2 cellular contexts compared by ENCODE assay signal in genomic region chr19:43078311-43078710, GRCh38.
A peak's percentile ranks its signal among the peaks of the same experiment; 100 is the strongest.
TF ChIP-seq lines count a peak whose summit lies in the region.

No MANE protein-coding gene starts in this region.

TF ChIP-seq in SK-N-SH, 30 proteins besides CTCF, POLR2A, EP300 and RAD21 (continued from another document):
- TF ChIP-seq USF2 (IDR thresholded peaks at IDR 0.05; ENCODE audit: borderline replicate concordance, low read depth, low read length) (no peak), FOSL2 (IDR thresholded peaks at IDR 0.05; ENCODE audit: borderline replicate concordance, low read depth) (peak; percentile 58), RFX5 (IDR thresholded peaks at IDR 0.05; ENCODE audit: low read length) (no peak), IRF3 (IDR thresholded peaks at IDR 0.05; ENCODE audit: low read depth, low read length) (no peak), SIN3A (IDR thresholded peaks at IDR 0.05; ENCODE audit: borderline replicate concordance, low read depth, low read length) (no peak), FOXM1 (IDR thresholded peaks at IDR 0.05; ENCODE audit: low read depth) (0 out of 2 replicates have a peak, but pooled peaks have one; percentile 22), YY1 (IDR thresholded peaks at IDR 0.05; ENCODE audit: low read depth) (no peak), JUND (IDR thresholded peaks at IDR 0.05) (peak; percentile 68), TEAD4 (IDR thresholded peaks at IDR 0.05; ENCODE audit: borderline replicate concordance, insufficient read depth) (peak; percentile 66; the same call in 1 of the 2 replicates), CHD2 (IDR thresholded peaks at IDR 0.05; ENCODE audit: low read length, partially characterized antibody) (no peak), PBX3 (IDR thresholded peaks at IDR 0.05) (peak; percentile 91), NFIC (IDR thresholded peaks at IDR 0.05; ENCODE audit: borderline replicate concordance) (peak; percentile 42), POLR2AphosphoS5 (IDR thresholded peaks at IDR 0.05; ENCODE audit: low read depth, low read length) (no peak), GATA2 (CRISPR knock-in tag; IDR thresholded peaks at IDR 0.05) (no peak), FOXJ3 (CRISPR knock-in tag; IDR thresholded peaks at IDR 0.05) (no peak), ELF1 (IDR thresholded peaks at IDR 0.05) (no peak), REST (IDR thresholded peaks at IDR 0.05; ENCODE audit: low read depth, low read length) (no peak), MXI1 (IDR thresholded peaks at IDR 0.05; ENCODE audit: low read depth, low read length) (no peak), RCOR1 (IDR thresholded peaks at IDR 0.05; ENCODE audit: low read length) (no peak), SMC3 (IDR thresholded peaks at IDR 0.05; ENCODE audit: low read depth, low read length) (no peak), MAX (IDR thresholded peaks at IDR 0.05; ENCODE audit: low read depth) (peak; percentile 48; the same call in 1 of the 2 replicates), RXRA (IDR thresholded peaks at IDR 0.05; ENCODE audit: borderline replicate concordance, low read depth) (peak; percentile 48; the same call in 1 of the 2 replicates)
TF ChIP-seq in SK-N-SH: peak in this region for 10.

TF ChIP-seq in SK-N-SH treated with all-trans-retinoic acid at 6 μM for 48 hours, 23 proteins besides CTCF, POLR2A, EP300 and RAD21 (continued from another document):
- TF ChIP-seq PATZ1 (CRISPR knock-in tag; IDR thresholded peaks at IDR 0.05; ENCODE audit: borderline replicate concordance) = no peak
